Comparison of ENCODE assay signal across 8 cellular contexts in the genomic region with DNA sequence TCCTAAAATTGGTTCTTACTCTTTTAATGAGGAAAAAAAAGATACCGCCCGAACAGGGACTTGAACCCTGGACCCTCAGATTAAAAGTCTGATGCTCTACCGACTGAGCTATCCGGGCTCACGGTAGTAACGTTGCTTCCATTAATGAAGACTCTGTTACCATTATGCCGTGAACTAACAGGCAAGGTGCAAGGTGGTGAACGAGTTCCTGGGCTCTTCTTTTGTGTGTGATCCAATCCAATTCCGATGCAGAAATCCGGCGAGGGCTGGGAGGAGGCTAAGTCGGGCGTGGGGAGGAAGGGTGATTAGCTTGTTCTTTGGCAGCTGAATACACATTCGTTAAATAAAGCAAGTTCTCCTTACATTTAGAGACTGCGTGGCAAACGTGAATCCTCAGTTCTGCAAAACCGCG. TPM values are rescaled to one million over a fixed set of nuclear protein-coding genes. Genes with fewer than 3 reads are reported as not detected.
DNase-seq lines count a peak whose midpoint lies in the region; ATAC-seq, FAIRE-seq and TF ChIP-seq lines count a peak whose summit lies in the region.

No MANE protein-coding gene starts in this region.

- H3K27ac Mint-ChIP-seq in activated naive CD8-positive, alpha-beta T cell treated with anti-CD3 and anti-CD28 coated beads, Interleukin-2, amount 10 ng/mL, durations not matched to agents 7 days and 5 days: peak overlapping the region; percentile 97

- FAIRE-seq in urothelium cell line (lab: Jason Lieb, UNC): no peak

- H3K27me3 Mint-ChIP-seq in activated naive CD8-positive, alpha-beta T cell treated with anti-CD3 and anti-CD28 coated beads, Interleukin-2, amount 10 ng/mL, durations not matched to agents 7 days and 5 days: peaks cover 11% of the 10 kb centered on the region

- H3K9me3 ChIP-seq in heart right ventricle: no peaks in the 10 kb centered on the region

- TF ChIP-seq CTCF in heart right ventricle (IDR thresholded peaks at IDR 0.05): no peak

- peaks cover 42% of the 10 kb centered on the region for H3K4me1 Mint-ChIP-seq in activated naive CD8-positive, alpha-beta T cell treated with anti-CD3 and anti-CD28 coated beads, Interleukin-2, amount 10 ng/mL, durations not matched to agents 7 days and 5 days

- H3K27ac ChIP-seq in heart right ventricle: peak overlapping the region; percentile 64 to 87 (median 78)

- DNase-seq in DMS 273 (lab: John Stamatoyannopoulos, UW; ENCODE audit: unreplicated experiment): peak; percentile 87
- DNase-seq in M059J (ENCODE audit: low read depth): peak; percentile 84
- DNase-seq in SK-N-DZ (ENCODE audit: low spot score): peak; percentile 81
- DNase-seq in activated naive CD8-positive, alpha-beta T cell treated with anti-CD3 and anti-CD28 coated beads, Interleukin-2, amount 10 ng/mL, durations not matched to agents 7 days and 5 days: no peak
- peak in 1 of 2 donors; percentile 54 for DNase-seq in heart right ventricle
- DNase-seq in pons (ENCODE audit: low spot score): peak; percentile 86
- DNase-seq in urothelium cell line (ENCODE audit: low spot score): peak; percentile 47

- H3K36me3 Mint-ChIP-seq in activated naive CD8-positive, alpha-beta T cell treated with anti-CD3 and anti-CD28 coated beads, Interleukin-2, amount 10 ng/mL, durations not matched to agents 7 days and 5 days: peaks cover 2% of the 10 kb centered on the region

- H3K9me3 Mint-ChIP-seq in activated naive CD8-positive, alpha-beta T cell treated with anti-CD3 and anti-CD28 coated beads, Interleukin-2, amount 10 ng/mL, durations not matched to agents 7 days and 5 days: no peaks in the 10 kb centered on the region

- intact Hi-C loops in heart right ventricle (cut with DNase I): loop anchor here in 5 of 10 donors (5.0 to 10.0 kb wide), 3 partner anchors 55 to 107 kb away; partner anchors contain the start of genes OSBP (in 4 of the 5) and PATL1 (in 1 of the 5)

- WGBS in heart right ventricle, 2 donors: 0% methylated on average over 18 of the region's 18 CpGs

- peak overlapping the region; percentile 54 to 91 (median 80) for H3K4me3 ChIP-seq in heart right ventricle

- no peaks in the 10 kb centered on the region for H3K27me3 ChIP-seq in heart right ventricle

- peaks cover 0 to 38% (median 25%) of the 10 kb centered on the region in 9 donors for H3K4me1 ChIP-seq in heart right ventricle

- H3K36me3 ChIP-seq in heart right ventricle: no peaks in the 10 kb centered on the region

- ATAC-seq in GM21825 (IDR thresholded peaks at IDR 0.05; ENCODE audit: unreplicated experiment) (peak; percentile 22), heart right ventricle (peak; percentile 67 to 85 (median 78))
- peak; percentile 31 for ATAC-seq in activated naive CD8-positive, alpha-beta T cell treated with anti-CD3 and anti-CD28 coated beads, Interleukin-2, amount 10 ng/mL, durations not matched to agents 7 days and 5 days (ENCODE audit: low read depth)

- peak overlapping the region; percentile 92 for H3K4me3 Mint-ChIP-seq in activated naive CD8-positive, alpha-beta T cell treated with anti-CD3 and anti-CD28 coated beads, Interleukin-2, amount 10 ng/mL, durations not matched to agents 7 days and 5 days

- POLR2A ChIA-PET in activated naive CD8-positive, alpha-beta T cell treated with anti-CD3 and anti-CD28 coated beads, Interleukin-2, amount 10 ng/mL, durations not matched to agents 7 days and 5 days (lab: Charles Lee): interaction anchor here (0.5 to 2.4 kb wide), 5 partner anchors 10 to 108 kb away, joined by 4 to 12 read pairs (median 9); partner anchors contain the start of genes OSBP and PATL1

RNA-seq across cellular contexts. Expression of gene OR4D9, which starts 49.0 kb away (rescaled TPM):
- total RNA-seq in M059J (2014; rRNA removed; shearing (Covaris generic)): not detected in 2 replicates
- not detected in 2 replicates for polyA plus RNA-seq in SK-N-DZ (2014; cell fraction: cytosol; rRNA removed)
- not detected in 2 replicates for polyA plus RNA-seq in SK-N-DZ (2014; cell fraction: nucleus; rRNA removed)
- not detected for total RNA-seq in activated naive CD8-positive, alpha-beta T cell treated with anti-CD3 and anti-CD28 coated beads, Interleukin-2, amount 10 ng/mL, durations not matched to agents 7 days and 5 days
- total RNA-seq in heart right ventricle: not detected
- polyA plus RNA-seq in heart right ventricle: not detected

RNA-seq across cellular contexts. Expression of gene OSBP, which starts 55.3 kb away (rescaled TPM):
- total RNA-seq in M059J (2014; rRNA removed; shearing (Covaris generic)): 31.2 and 41.9 TPM in 2 replicates
- 11.7 and 12.2 TPM in 2 replicates for polyA plus RNA-seq in SK-N-DZ (2014; cell fraction: cytosol; rRNA removed)
- 10.2 and 20.3 TPM in 2 replicates for polyA plus RNA-seq in SK-N-DZ (2014; cell fraction: nucleus; rRNA removed)
- total RNA-seq in activated naive CD8-positive, alpha-beta T cell treated with anti-CD3 and anti-CD28 coated beads, Interleukin-2, amount 10 ng/mL, durations not matched to agents 7 days and 5 days: 10 to 100 TPM; 41.6 to 41.8 TPM
- 10 to 100 TPM; 30.2 to 46.8 (median 39.3) TPM for total RNA-seq in heart right ventricle
- polyA plus RNA-seq in heart right ventricle: 10 to 100 TPM; 11.2 to 13.8 TPM

RNA-seq across cellular contexts. Expression of gene OR4D11, which starts 56.9 kb away (rescaled TPM):
- total RNA-seq in M059J (2014; rRNA removed; shearing (Covaris generic)): not detected in 2 replicates
- polyA plus RNA-seq in SK-N-DZ (2014; cell fraction: cytosol; rRNA removed): not detected in 2 replicates
- not detected in 2 replicates for polyA plus RNA-seq in SK-N-DZ (2014; cell fraction: nucleus; rRNA removed)
- not detected for total RNA-seq in activated naive CD8-positive, alpha-beta T cell treated with anti-CD3 and anti-CD28 coated beads, Interleukin-2, amount 10 ng/mL, durations not matched to agents 7 days and 5 days
- total RNA-seq in heart right ventricle: not detected
- not detected for polyA plus RNA-seq in heart right ventricle

Comparison
In these comparisons a context has a peak if more than half of its experiments do, and no peak if none do; other contexts are left out.
1. ATAC-seq: peak in every context shown above with its lines; median percentile 78 in heart right ventricle; 31 in activated naive CD8-positive, alpha-beta T cell treated with anti-CD3 and anti-CD28 coated beads, Interleukin-2, amount 10 ng/mL, durations not matched to agents 7 days and 5 days; 22 in GM21825.